ENCODE assay signal across 18 cellular contexts in the genomic region with DNA sequence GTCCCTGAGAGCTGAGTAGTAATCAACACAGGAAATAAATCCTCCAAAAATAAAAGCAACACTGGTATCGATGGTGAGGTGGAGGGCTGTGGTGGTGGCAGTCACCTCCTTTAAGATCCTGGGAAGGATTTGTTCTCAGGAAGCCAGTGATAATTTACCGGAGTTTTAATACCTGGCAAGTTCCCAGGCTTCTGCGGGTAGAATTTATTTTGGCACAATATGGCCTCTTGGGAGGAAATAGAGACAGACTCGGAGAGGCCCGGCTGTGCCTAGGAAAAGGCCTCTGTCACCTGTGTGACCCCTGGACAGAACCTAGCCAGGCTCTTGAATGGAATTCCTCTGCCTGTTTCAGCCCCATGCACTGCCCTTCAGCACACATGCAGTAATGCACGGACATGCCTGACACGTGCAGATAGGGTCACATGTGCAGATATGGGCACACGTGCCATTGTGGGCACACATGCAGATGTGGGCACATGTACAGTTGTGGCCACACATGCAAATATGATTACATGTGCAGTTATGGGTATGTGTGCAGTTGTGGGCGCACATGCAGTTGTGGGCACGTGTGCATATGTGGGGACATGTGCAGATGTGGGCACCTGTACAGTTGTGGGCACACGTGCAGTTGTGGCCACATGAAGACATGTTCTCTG. TPM values are rescaled to one million over a fixed set of nuclear protein-coding genes. Genes with fewer than 3 reads are reported as not detected.
DNase-seq lines count a peak whose midpoint lies in the region; ATAC-seq, FAIRE-seq and TF ChIP-seq lines count a peak whose summit lies in the region.
"Had no signal": no experiment of that assay in that cellular context is flagged by ENCODE, and none has a peak within 500 bp of the region (broad histone marks: within the 10 kb centered on the region; RNA-seq: fewer than 3 reads in every experiment).

No MANE protein-coding gene starts in this region.

- no peak overlapping the region for H2AFZ ChIP-seq in K562 (ENCODE audit: low read depth, low read length)
- H2AFZ ChIP-seq: PC-9 had no signal

- no peak for ATAC-seq in K562
- peak; percentile 12 for ATAC-seq in naive thymus-derived CD4-positive, alpha-beta T cell
- no peak for ATAC-seq in HG02759 (IDR thresholded peaks at IDR 0.05; ENCODE audit: unreplicated experiment)

- TF ChIP-seq RAD21 in K562 (CRISPR knock-in tag; conservative IDR thresholded peaks at IDR 0.05 in 1 of 2, IDR thresholded peaks at IDR 0.05 in 1 of 2) = no peak

- intact Hi-C loops in K562 (cut with micrococcal nuclease) = no loop called here
- intact Hi-C loops in naive thymus-derived CD4-positive, alpha-beta T cell (cut with micrococcal nuclease) = no loop called here

- peaks cover 11 to 83% of the 10 kb centered on the region in 2 experiments; a peak in 4 of 5 replicates for H3K27me3 ChIP-seq in K562 (ENCODE audit: control insufficient read depth in 2 of 2, insufficient read depth in 2 of 2, low read length in 2 of 2)
- no peaks in the 10 kb centered on the region for H3K27me3 ChIP-seq in naive thymus-derived CD4-positive, alpha-beta T cell (ENCODE audit: control insufficient read depth in 2 of 2, insufficient read depth in 2 of 2, low read length in 2 of 2)

- no peak for TF ChIP-seq POLR2A in K562 (conservative IDR thresholded peaks at IDR 0.05)

- H3K27ac ChIP-seq in K562 (ENCODE audit: extremely low read depth, low read depth, low read length) = no peak overlapping the region
- H3K27ac ChIP-seq in naive thymus-derived CD4-positive, alpha-beta T cell (ENCODE audit: low read depth, low read length) = no peak overlapping the region
- H3K27ac ChIP-seq: PC-9 had no signal

- H3K4me3 Mint-ChIP-seq in naive thymus-derived CD4-positive, alpha-beta T cell = no peak overlapping the region
- H3K4me3 Mint-ChIP-seq: HFFc6 had no signal

- no peak overlapping the region for H3K27ac Mint-ChIP-seq in naive thymus-derived CD4-positive, alpha-beta T cell
- H3K27ac Mint-ChIP-seq: HFFc6 had no signal

- CTCF ChIA-PET in K562 (lab: Yijun Ruan, JAX; ENCODE audit: low intra/inter-chr PET ratio) = no interaction called here
- CTCF ChIA-PET in naive thymus-derived CD4-positive, alpha-beta T cell (lab: Charles Lee) = interaction anchor here (0.7 kb wide), 1 partner anchor 323 kb away, joined by 3 read pairs; no protein-coding TSS in a partner anchor

- H3K9ac ChIP-seq in K562 (ENCODE audit: insufficient read depth in 1 of 2, low read depth in 2 of 2, low read length in 2 of 2) = no peak overlapping the region

- no peaks in the 10 kb centered on the region for H3K27me3 Mint-ChIP-seq in naive thymus-derived CD4-positive, alpha-beta T cell

- POLR2A ChIA-PET in K562 (lab: Yijun Ruan, JAX) = no interaction called here
- POLR2A ChIA-PET in naive thymus-derived CD4-positive, alpha-beta T cell (lab: Charles Lee) = interaction anchor here (0.7 kb wide), 1 partner anchor 124 kb away, joined by 3 read pairs; no protein-coding TSS in a partner anchor

- no TSS peak for BruUV-seq in K562 (replicated peaks; lab: Mats Ljungman, UMichigan)

- DNase-seq in NCI-H2171 treated with DMSO at 0.1 percent for 48 hours (lab: John Stamatoyannopoulos, UW) (peak; percentile 30), NCI-H2171 (lab: John Stamatoyannopoulos, UW) (no peak), DMS79 (lab: John Stamatoyannopoulos, UW) (peak; percentile 42), K562 (ENCODE audit: extremely low read depth in 1 of 4, low spot score in 3 of 4) (no peak)
- DNase-seq in naive thymus-derived CD4-positive, alpha-beta T cell = no peak
- no peak for DNase-seq in activated CD4-positive, alpha-beta T cell treated with anti-CD3 and anti-CD28 coated beads, Interleukin-2, amount 50 U/mL, for 48 hours
- no peak for DNase-seq in central memory CD4-positive, alpha-beta T cell
- DNase-seq: 8988T, C1 segment of cervical spinal cord, EL, HFFc6, Karpas-422, MM.1S, NCI-H1417, NCI-H1930, NCI-H774, PC-9 had no signal

- in situ Hi-C loops in K562 (cut with MboI) = no loop called here

- no peak overlapping the region for H3K4me2 ChIP-seq in K562 (ENCODE audit: insufficient read depth, low read length)
- H3K4me2 ChIP-seq: PC-9 had no signal

- no peaks in the 10 kb centered on the region for H3K9me3 ChIP-seq in K562 (replicated peaks; ENCODE audit: control insufficient read depth, insufficient read depth, low read depth, low read length)
- H3K9me3 ChIP-seq in naive thymus-derived CD4-positive, alpha-beta T cell (ENCODE audit: control insufficient read depth in 2 of 3, low read length in 3 of 3) = no peaks in the 10 kb centered on the region

- no peaks in the 10 kb centered on the region for H3K36me3 Mint-ChIP-seq in naive thymus-derived CD4-positive, alpha-beta T cell

- H3K4me1 ChIP-seq in K562 (replicated peaks in 1 of 2; ENCODE audit: control insufficient read depth in 2 of 2, insufficient read depth in 2 of 2, low read length in 2 of 2) = peaks cover 0 to 9% of the 10 kb centered on the region in 2 experiments; a peak in 2 of 5 replicates
- no peaks in the 10 kb centered on the region for H3K4me1 ChIP-seq in naive thymus-derived CD4-positive, alpha-beta T cell (ENCODE audit: control insufficient read depth in 2 of 2, insufficient read depth in 2 of 2, low read length in 2 of 2)

- H3K4me3 ChIP-seq in K562 = no peak overlapping the region
- H3K4me3 ChIP-seq in naive thymus-derived CD4-positive, alpha-beta T cell (ENCODE audit: low read length) = no peak overlapping the region
- H3K4me3 ChIP-seq: PC-9 had no signal

- no peaks in the 10 kb centered on the region for H3K4me1 Mint-ChIP-seq in naive thymus-derived CD4-positive, alpha-beta T cell

- H3K36me3 ChIP-seq in K562 (ENCODE audit: control insufficient read depth, insufficient read depth, low read length) = no peaks in the 10 kb centered on the region
- no peaks in the 10 kb centered on the region for H3K36me3 ChIP-seq in naive thymus-derived CD4-positive, alpha-beta T cell (ENCODE audit: control insufficient read depth in 2 of 3, insufficient read depth in 3 of 3, low read length in 3 of 3)

- H3K9me3 Mint-ChIP-seq in naive thymus-derived CD4-positive, alpha-beta T cell = no peaks in the 10 kb centered on the region
- H3K9me3 Mint-ChIP-seq: HFFc6 had no signal

- no peaks in the 10 kb centered on the region for H3K9me1 ChIP-seq in K562 (ENCODE audit: control insufficient read depth, insufficient read depth, low read length)

- WGBS in K562 (ENCODE audit: insufficient coverage, low coverage, missing lambda C conversion rate) = 2% methylated on average over 11 of the region's 11 CpGs

- peaks cover 6% of the 10 kb centered on the region; the same call in 1 of the 2 replicates for H4K20me1 ChIP-seq in K562 (replicated peaks; ENCODE audit: control insufficient read depth, insufficient read depth, low read length)

- H3K79me2 ChIP-seq in K562 (ENCODE audit: control insufficient read depth, insufficient read depth, low read length) = no peaks in the 10 kb centered on the region

- no peak for TF ChIP-seq CTCF in K562 (IDR thresholded peaks at IDR 0.05 in 2 of 3, conservative IDR thresholded peaks at IDR 0.05 in 1 of 3; ENCODE audit: insufficient read depth in 2 of 3, low read depth in 1 of 3, low read length in 3 of 3)

- TF ChIP-seq EP300 in K562 (IDR thresholded peaks at IDR 0.05; ENCODE audit: low read length) = no peak

- no peak for FAIRE-seq in K562 (lab: Jason Lieb, UNC)

TF ChIP-seq in K562, 482 proteins besides CTCF, POLR2A, EP300 and RAD21 (continues in another document):
- TF ChIP-seq CCNT2 (IDR thresholded peaks at IDR 0.05; ENCODE audit: borderline replicate concordance, extremely low read depth, insufficient read length, low read depth, low read length) = no peak

RNA-seq across cellular contexts. Expression of gene MGAT5B, which starts 33.5 kb away (rescaled TPM):
- total RNA-seq in K562 (2011; cell fraction: chromatin; rRNA removed; ENCODE audit: low replicate concordance) = 1.5 and 5.7 TPM in 2 replicates
- total RNA-seq in K562 (2011; cell fraction: nucleolus; rRNA removed) = 2.2 and 2.5 TPM in 2 replicates
- 0.76 and 1.6 TPM in 2 replicates for total RNA-seq in K562 (2011; cell fraction: nucleoplasm; rRNA removed)
- total RNA-seq in K562 (2014; rRNA removed) = 0.18 and 0.29 TPM in 2 replicates
- total RNA-seq in K562 (2014; rRNA removed; fragmentation: Illumina TruSeq; extraction: Trizol) = 0.19 TPM in 1 of 2 replicates, not detected in the other
- total RNA-seq in K562 (2015; rRNA removed; fragmentation: Illumina TruSeq; extraction: Trizol) = not detected in 2 replicates
- 0.16 and 0.22 TPM in 2 replicates for total RNA-seq in K562 (2021)
- 0.43 and 0.79 TPM in 2 replicates for polyA plus RNA-seq in K562 (2011; rRNA removed)
- polyA plus RNA-seq in K562 (2011; cell fraction: cytosol; rRNA removed) = 0.59 and 1.2 TPM in 2 replicates
- 2.3 and 3.9 TPM in 2 replicates for polyA plus RNA-seq in K562 (2011; cell fraction: nucleus; rRNA removed)
- 0.19 and 0.22 TPM in 2 replicates for polyA plus RNA-seq in K562 (2012)
- polyA plus RNA-seq in K562 (2014; fragmentation: Illumina TruSeq; extraction: Trizol) = 0.09 and 0.17 TPM in 2 replicates
- not detected for polyA plus RNA-seq in K562 (2014; fragmentation: Nextera tagmentation; extraction: Ambion mirVana)
- 0.16 TPM in 1 of 2 replicates, not detected in the other for polyA plus RNA-seq in K562 (2014; rRNA removed)
- 0.09 and 0.11 TPM in 2 replicates for polyA minus RNA-seq in K562 (2011; rRNA and poly(A)+ RNA removed)
- 1.5 TPM in 1 of 2 replicates, not detected in the other for polyA minus RNA-seq in K562 (2011; cell fraction: cytosol; rRNA and poly(A)+ RNA removed)
- polyA minus RNA-seq in K562 (2011; cell fraction: nucleus; rRNA and poly(A)+ RNA removed) = 1.5 and 1.9 TPM in 2 replicates
- 1 to 10 TPM in 3 of 5 experiments, under 1 TPM in 2; 0.24 to 3.7 (median 2.5) TPM for total RNA-seq in naive thymus-derived CD4-positive, alpha-beta T cell
- polyA plus RNA-seq in naive thymus-derived CD4-positive, alpha-beta T cell = under 1 TPM in 1 of 2 donors, not detected in 1; 0.12 TPM

Comparison
In these comparisons a context has a peak if more than half of its experiments do, and no peak if none do; other contexts are left out.
1. DNase-seq: peak in NCI-H2171 treated with DMSO at 0.1 percent for 48 hours (single experiment) and DMS79 (single experiment); none in NCI-H2171 (single experiment), K562 (0 of 4), naive thymus-derived CD4-positive, alpha-beta T cell (0 of 9), activated CD4-positive, alpha-beta T cell treated with anti-CD3 and anti-CD28 coated beads, Interleukin-2, amount 50 U/mL, for 48 hours (0 of 2) and central memory CD4-positive, alpha-beta T cell (single experiment).